20 cellular contexts compared by ENCODE assay signal in genomic region chr2:176101216-176101845, GRCh38. TPM values are rescaled to one million over a fixed set of nuclear protein-coding genes. Genes with fewer than 3 reads are reported as not detected.
DNase-seq lines count a peak whose midpoint lies in the region; ATAC-seq, FAIRE-seq and TF ChIP-seq lines count a peak whose summit lies in the region.
"Had no signal": no experiment of that assay in that cellular context is flagged by ENCODE, and none has a peak within 500 bp of the region (broad histone marks: within the 10 kb centered on the region; RNA-seq: fewer than 3 reads in every experiment).

No MANE protein-coding gene starts in this region.

- H3K9me3 Mint-ChIP-seq in astrocyte (ENCODE audit: unreplicated experiment) = peaks cover 24% of the 10 kb centered on the region
- H3K9me3 Mint-ChIP-seq: CD4-positive, alpha-beta T cell had no signal

- intact Hi-C loops in prostate gland (cut with DNase I) (no loop called here), posterior vena cava (cut with DNase I) (no loop called here)

- no peak for TF ChIP-seq POLR2A in prostate gland (IDR thresholded peaks at IDR 0.05)

- no peak overlapping the region for H3K4me3 Mint-ChIP-seq in astrocyte (ENCODE audit: unreplicated experiment)
- H3K4me3 Mint-ChIP-seq: B cell; CD4-positive, alpha-beta T cell had no signal

- H3K27ac ChIP-seq in astrocyte (ENCODE audit: low read depth, low read length) = no peak overlapping the region
- no peak overlapping the region for H3K27ac ChIP-seq in prostate gland
- H3K27ac ChIP-seq: 22Rv1 had no signal

- H3K4me3 ChIP-seq in astrocyte (ENCODE audit: insufficient read depth, low read depth, low read length) = no peak overlapping the region
- H3K4me3 ChIP-seq in prostate gland = no peak overlapping the region

- H3K36me3 ChIP-seq in astrocyte (ENCODE audit: insufficient read depth, low read length) (no peaks in the 10 kb centered on the region), prostate gland (no peaks in the 10 kb centered on the region)

- TF ChIP-seq CTCF in astrocyte (IDR thresholded peaks at IDR 0.05; ENCODE audit: insufficient read depth, low read depth, low read length) (no peak), prostate gland (IDR thresholded peaks at IDR 0.05) (no peak)

- no peak overlapping the region for H3K9ac ChIP-seq in astrocyte (ENCODE audit: low read length)

- 28% methylated on average over 2 of the region's 2 CpGs for WGBS in prostate gland

- peaks cover 93% of the 10 kb centered on the region for H3K27me3 Mint-ChIP-seq in astrocyte (ENCODE audit: low read depth, unreplicated experiment)

- H3K36me3 Mint-ChIP-seq in astrocyte (ENCODE audit: low read depth, unreplicated experiment) = no peaks in the 10 kb centered on the region

- no peak overlapping the region for H3K4me2 ChIP-seq in astrocyte (ENCODE audit: low read length)

- H3K4me1 ChIP-seq in astrocyte (ENCODE audit: insufficient read depth, low read length) (peaks cover 7% of the 10 kb centered on the region), prostate gland (replicated peaks) (no peaks in the 10 kb centered on the region)

- H3K27me3 ChIP-seq in astrocyte (ENCODE audit: insufficient read depth, low read length) (peaks cover 98% of the 10 kb centered on the region), prostate gland (replicated peaks; ENCODE audit: insufficient read depth) (peaks cover 25% of the 10 kb centered on the region)

- FAIRE-seq in astrocyte (lab: Jason Lieb, UNC) = no peak
- FAIRE-seq: D721Med, GM19239, H54 had no signal

- peaks cover 6% of the 10 kb centered on the region for H3K4me1 Mint-ChIP-seq in astrocyte (ENCODE audit: low read depth, unreplicated experiment)

- DNase-seq in DMS79 treated with DMSO at 0.1 percent for 48 hours (lab: John Stamatoyannopoulos, UW) (peak; percentile 39), DMS79 (lab: John Stamatoyannopoulos, UW) (no peak), astrocyte (ENCODE audit: low read depth) (no peak), left kidney (ENCODE audit: low read depth, low spot score) (peak; percentile 88), prostate gland (ENCODE audit: low spot score) (no peak), posterior vena cava (ENCODE audit: low spot score) (no peak)
- DNase-seq in effector CD4-positive, alpha-beta T cell = no peak
- DNase-seq: C1 segment of cervical spinal cord, DMS153, GF-D8, IMR-90 had no signal

- no peak overlapping the region for H2AFZ ChIP-seq in astrocyte (ENCODE audit: low read depth, low read length)

- ATAC-seq in HG03139 (IDR thresholded peaks at IDR 0.05; ENCODE audit: unreplicated experiment) = no peak
- ATAC-seq: HCT116 had no signal

- no peaks in the 10 kb centered on the region for H3K79me2 ChIP-seq in astrocyte (ENCODE audit: insufficient read depth, low read length)

- peaks cover 9% of the 10 kb centered on the region for H4K20me1 ChIP-seq in astrocyte (ENCODE audit: insufficient read depth, low read length)

- peak overlapping the region; percentile 26 for H3K27ac Mint-ChIP-seq in astrocyte (ENCODE audit: unreplicated experiment)
- H3K27ac Mint-ChIP-seq: B cell; CD4-positive, alpha-beta T cell had no signal

- H3K9me3 ChIP-seq in astrocyte (ENCODE audit: insufficient read depth, low read depth, low read length) = peaks cover 20% of the 10 kb centered on the region
- no peaks in the 10 kb centered on the region for H3K9me3 ChIP-seq in prostate gland

RNA-seq across cellular contexts. Expression of gene HOXD12, which starts 1.7 kb away (rescaled TPM):
- total RNA-seq in astrocyte (not detected in 2 replicates), prostate gland (under 1 TPM in 1 of 2 donors, not detected in 1; 0.36 TPM), posterior vena cava (not detected)
- total RNA-seq: B cell; CD4-positive, alpha-beta T cell; IMR-90 had no signal

RNA-seq across cellular contexts. Expression of gene HOXD11, which starts 5.7 kb away (rescaled TPM):
- not detected in 2 replicates for total RNA-seq in astrocyte
- 10 to 100 TPM in 1 of 2 donors, 1 to 10 TPM in 1; 8.0 to 14.9 TPM for total RNA-seq in prostate gland
- total RNA-seq in posterior vena cava = 1 to 10 TPM in 1 of 2 donors, under 1 TPM in 1; 0.32 to 5.3 TPM
- total RNA-seq: B cell; CD4-positive, alpha-beta T cell; HT-29; IMR-90 had no signal

RNA-seq across cellular contexts. Expression of gene HOXD13, which starts 8.8 kb away (rescaled TPM):
- total RNA-seq in astrocyte (not detected in 2 replicates), prostate gland (10 to 100 TPM; 10.6 to 11.8 TPM), posterior vena cava (not detected)
- total RNA-seq: B cell; CD4-positive, alpha-beta T cell; IMR-90 had no signal

RNA-seq across cellular contexts. Expression of gene HOXD10, which starts 15.2 kb away (rescaled TPM):
- total RNA-seq in astrocyte (not detected in 2 replicates), prostate gland (10 to 100 TPM; 10.4 to 32.5 TPM), posterior vena cava (10 to 100 TPM in 1 of 2 donors, 1 to 10 TPM in 1; 1.6 to 10.1 TPM)
- total RNA-seq: B cell; CD4-positive, alpha-beta T cell; HT-29; IMR-90 had no signal

RNA-seq across cellular contexts. Expression of gene EVX2, which starts 17.6 kb away (rescaled TPM):
- not detected in 2 replicates for total RNA-seq in astrocyte
- 1 to 10 TPM; 1.2 to 1.6 TPM for total RNA-seq in prostate gland
- total RNA-seq in posterior vena cava = not detected
- total RNA-seq: B cell; CD4-positive, alpha-beta T cell; IMR-90 had no signal

Comparison
In these comparisons a context has a peak if more than half of its experiments do, and no peak if none do; other contexts are left out.
1. DNase-seq: peak in DMS79 treated with DMSO at 0.1 percent for 48 hours (single experiment) and left kidney (single experiment); none in DMS79 (single experiment), astrocyte (single experiment), effector CD4-positive, alpha-beta T cell (single experiment), prostate gland (single experiment) and posterior vena cava (single experiment).
2. RNA of gene HOXD13, which starts 8.8 kb away (total RNA-seq): 10.6 to 11.8 TPM in prostate gland; not detected in astrocyte and not detected in posterior vena cava; every median in the first group is over 10 times any median in the second.